In genomic region chr1:234954613-234955012, GRCh38 we compare ENCODE assay signal across 9 cellular contexts.
DNase-seq lines count a peak whose midpoint lies in the region; ATAC-seq and TF ChIP-seq lines count a peak whose summit lies in the region.
"Had no signal": no experiment of that assay in that cellular context is flagged by ENCODE, and none has a peak within 500 bp of the region (broad histone marks: within the 10 kb centered on the region; RNA-seq: fewer than 3 reads in every experiment).

No MANE protein-coding gene starts in this region.

- H3K4me1 ChIP-seq in trophoblast cell (ENCODE audit: control insufficient read depth in 1 of 2, insufficient read depth in 2 of 2, low read length in 2 of 2), result peaks cover 33% of the 10 kb centered on the region in 2 experiments

- no peak overlapping the region for H2BK5ac ChIP-seq in trophoblast cell (ENCODE audit: low read depth, low read length, poor library complexity)

- H2BK120ac ChIP-seq in trophoblast cell (ENCODE audit: insufficient read depth, low read length, poor library complexity), result peak overlapping the region; percentile 10

- DNase-seq in CD4-positive, alpha-beta T cell, result no peak
- DNase-seq in HL-60 (ENCODE audit: low read depth in 1 of 2, low spot score in 1 of 2) (peak in 1 of 2 experiments; percentile 32), trophoblast cell (no peak), COLO668 (lab: John Stamatoyannopoulos, UW; ENCODE audit: unreplicated experiment) (no peak), NCI-H82 (lab: John Stamatoyannopoulos, UW) (no peak), SHP77 treated with DMSO at 0.1 percent for 48 hours (lab: John Stamatoyannopoulos, UW) (no peak)

- H3K27ac Mint-ChIP-seq in CD4-positive, alpha-beta T cell, result peak overlapping the region; percentile 40
- H3K27ac Mint-ChIP-seq in dendritic cell treated with granulocyte-macrophage colony-stimulating factor and Interleukin-4, amounts not matched to agents 40 ng/mL and 50 ng/mL, for 4 days, result peak overlapping the region; percentile 98

- no peak overlapping the region for H4K12ac ChIP-seq in trophoblast cell (ENCODE audit: low read depth, low read length)

- H4K91ac ChIP-seq in trophoblast cell (ENCODE audit: low read depth, low read length), result peak overlapping the region; percentile 71

- no peaks in the 10 kb centered on the region for H3K27me3 ChIP-seq in CD4-positive, alpha-beta T cell (ENCODE audit: control insufficient read depth, insufficient read depth, low read length)
- H3K27me3 ChIP-seq in HL-60 (ENCODE audit: insufficient read depth, poor library complexity, severe bottlenecking) (no peaks in the 10 kb centered on the region), trophoblast cell (ENCODE audit: insufficient read depth, low read length) (no peaks in the 10 kb centered on the region)

- H3K4me1 Mint-ChIP-seq in CD4-positive, alpha-beta T cell (ENCODE audit: low read depth), result peaks cover 37% of the 10 kb centered on the region
- peaks cover 71% of the 10 kb centered on the region for H3K4me1 Mint-ChIP-seq in dendritic cell treated with granulocyte-macrophage colony-stimulating factor and Interleukin-4, amounts not matched to agents 40 ng/mL and 50 ng/mL, for 4 days (ENCODE audit: low read depth)

- H3K9me3 Mint-ChIP-seq in CD4-positive, alpha-beta T cell, result no peaks in the 10 kb centered on the region
- H3K9me3 Mint-ChIP-seq in dendritic cell treated with granulocyte-macrophage colony-stimulating factor and Interleukin-4, amounts not matched to agents 40 ng/mL and 50 ng/mL, for 4 days, result peaks cover 2% of the 10 kb centered on the region

- H3K4me3 ChIP-seq in HL-60 (replicated peaks; ENCODE audit: insufficient read depth, low read length) (no peak overlapping the region), trophoblast cell (ENCODE audit: low read depth, low read length) (no peak overlapping the region)

- H3K9me3 ChIP-seq in CD4-positive, alpha-beta T cell (ENCODE audit: control insufficient read depth, low read length), result no peaks in the 10 kb centered on the region
- H3K9me3 ChIP-seq in trophoblast cell (ENCODE audit: insufficient read depth, low read depth, low read length), result no peaks in the 10 kb centered on the region

- POLR2A ChIA-PET in CD4-positive, alpha-beta T cell (lab: Charles Lee), result interaction anchor here (0.7 to 1.8 kb wide), 5 partner anchors 25 to 344 kb away, joined by 3 to 5 read pairs (median 4); partner anchors contain the start of gene IRF2BP2

- H4K8ac ChIP-seq in trophoblast cell (ENCODE audit: low read depth, low read length), result no peak overlapping the region

- H3K4me2 ChIP-seq in trophoblast cell (ENCODE audit: low read length), result no peak overlapping the region
- H3K4me2 ChIP-seq: KMS-11 had no signal

- no peaks in the 10 kb centered on the region for H3K36me3 Mint-ChIP-seq in CD4-positive, alpha-beta T cell (ENCODE audit: low read depth)
- peaks cover 17% of the 10 kb centered on the region for H3K36me3 Mint-ChIP-seq in dendritic cell treated with granulocyte-macrophage colony-stimulating factor and Interleukin-4, amounts not matched to agents 40 ng/mL and 50 ng/mL, for 4 days (ENCODE audit: low read depth)

- H3K4ac ChIP-seq in trophoblast cell (ENCODE audit: low read depth, low read length), result no peak overlapping the region

- H2AK5ac ChIP-seq in trophoblast cell (ENCODE audit: low read length), result peak overlapping the region; percentile 71

- peak overlapping the region; percentile 6 for H3K14ac ChIP-seq in trophoblast cell (ENCODE audit: low read length)

- H3K4me3 Mint-ChIP-seq in CD4-positive, alpha-beta T cell, result no peak overlapping the region
- H3K4me3 Mint-ChIP-seq in dendritic cell treated with granulocyte-macrophage colony-stimulating factor and Interleukin-4, amounts not matched to agents 40 ng/mL and 50 ng/mL, for 4 days, result peak overlapping the region; percentile 54

- H3K23ac ChIP-seq in trophoblast cell (ENCODE audit: low read length), result no peak overlapping the region

- H2AFZ ChIP-seq in trophoblast cell (ENCODE audit: insufficient read depth, low read length, poor library complexity), result no peak overlapping the region

- TF ChIP-seq CTCF in CD4-positive, alpha-beta T cell (IDR thresholded peaks at IDR 0.05), result no peak
- no peak for TF ChIP-seq CTCF in HL-60 (IDR thresholded peaks at IDR 0.05; ENCODE audit: insufficient read depth, low read length)

- H3K79me1 ChIP-seq in trophoblast cell (ENCODE audit: low read length), result peaks cover 32% of the 10 kb centered on the region

- H3K36me3 ChIP-seq in trophoblast cell (ENCODE audit: control insufficient read depth in 1 of 2, insufficient read depth in 2 of 2, low read length in 2 of 2), result no peaks in the 10 kb centered on the region

- no peaks in the 10 kb centered on the region for H3K27me3 Mint-ChIP-seq in CD4-positive, alpha-beta T cell
- H3K27me3 Mint-ChIP-seq in dendritic cell treated with granulocyte-macrophage colony-stimulating factor and Interleukin-4, amounts not matched to agents 40 ng/mL and 50 ng/mL, for 4 days, result no peaks in the 10 kb centered on the region

- no peak for ATAC-seq in CD4-positive, alpha-beta T cell (ENCODE audit: poor library complexity)
- ATAC-seq in HG02884 (IDR thresholded peaks at IDR 0.05; ENCODE audit: unreplicated experiment), result no peak

- H3K18ac ChIP-seq in trophoblast cell (ENCODE audit: low read length), result peak overlapping the region; percentile 41

- intact Hi-C loops in CD4-positive, alpha-beta T cell (cut with DNase I, micrococcal nuclease), result no loop called here
- intact Hi-C loops in dendritic cell treated with granulocyte-macrophage colony-stimulating factor and Interleukin-4, amounts not matched to agents 40 ng/mL and 50 ng/mL, for 4 days (cut with micrococcal nuclease), result loop anchor here (2.0 to 5.0 kb wide), 3 partner anchors 28 to 342 kb away; partner anchors contain the start of gene IRF2BP2

- peak overlapping the region; percentile 29 for H2BK12ac ChIP-seq in trophoblast cell (ENCODE audit: low read length)

- CTCF ChIA-PET in CD4-positive, alpha-beta T cell (lab: Charles Lee), result no interaction called here

- H3K79me2 ChIP-seq in trophoblast cell (ENCODE audit: control insufficient read depth, insufficient read depth, low read length, poor library complexity), result peaks cover 12% of the 10 kb centered on the region

- WGBS in trophoblast cell (ENCODE audit: extremely low coverage, insufficient coverage, insufficient read length), result no CpG with 5 or more reads among the region's 6 CpGs

- H3K27ac ChIP-seq in CD4-positive, alpha-beta T cell (ENCODE audit: low read depth, low read length), result no peak overlapping the region
- H3K27ac ChIP-seq in HL-60 (replicated peaks) (peak overlapping the region; percentile 97), trophoblast cell (ENCODE audit: low read depth, low read length) (no peak overlapping the region)
- H3K27ac ChIP-seq: KMS-11 had no signal

- no peak overlapping the region for H3K9ac ChIP-seq in trophoblast cell (ENCODE audit: low read length)
- H3K9ac ChIP-seq: KMS-11 had no signal
